11 cellular contexts compared by ENCODE assay signal in the genomic region with DNA sequence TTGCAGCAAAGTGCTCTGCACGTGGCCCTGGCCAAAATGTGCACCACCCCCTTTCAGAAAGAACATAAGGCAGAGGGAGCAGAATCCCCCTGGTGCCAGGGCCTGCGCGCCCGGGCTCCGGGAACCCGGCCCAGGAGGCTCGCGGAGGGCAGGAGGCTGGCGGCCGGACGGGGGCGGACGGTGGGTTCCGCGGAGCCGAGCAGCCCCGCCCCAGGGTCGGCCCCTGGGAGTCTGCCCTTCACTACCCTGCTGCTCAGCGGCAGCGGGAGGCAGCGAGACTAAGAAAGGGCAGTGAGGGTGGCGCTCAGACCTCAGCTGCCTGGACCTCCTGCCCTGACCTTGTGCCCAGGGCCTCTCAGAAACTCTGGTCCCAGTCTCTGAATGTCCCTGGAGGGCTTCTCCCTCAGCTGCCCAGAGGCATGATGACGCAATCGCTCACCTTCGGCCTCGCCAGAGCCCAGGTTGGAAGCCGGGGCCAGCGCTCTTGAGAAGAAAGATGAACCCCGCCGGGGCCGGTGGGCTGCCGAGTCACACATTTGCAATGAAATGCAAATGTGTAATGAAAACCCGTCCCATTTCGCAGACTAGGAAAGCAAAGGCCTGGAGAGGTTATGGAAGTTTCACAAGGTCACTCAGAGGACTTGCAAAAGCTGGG. TPM values are rescaled to one million over a fixed set of nuclear protein-coding genes. Genes with fewer than 3 reads are reported as not detected.
A peak's percentile ranks its signal among the peaks of the same experiment; 100 is the strongest.
DNase-seq lines count a peak whose midpoint lies in the region; ATAC-seq and TF ChIP-seq lines count a peak whose summit lies in the region.
"Had no signal": no experiment of that assay in that cellular context is flagged by ENCODE, and none has a peak within 500 bp of the region (broad histone marks: within the 10 kb centered on the region; RNA-seq: fewer than 3 reads in every experiment).

No MANE protein-coding gene starts in this region.

- intact Hi-C loops in CD4-positive, alpha-beta T cell (cut with DNase I, micrococcal nuclease): no loop called here
- intact Hi-C loops in ovary (cut with DNase I): no loop called here
- intact Hi-C loops in OCI-LY7 (cut with micrococcal nuclease; ENCODE audit: unreplicated experiment): no loop called here

- H2AFZ ChIP-seq in OCI-LY7 (ENCODE audit: low read length): no peak overlapping the region

- no peaks in the 10 kb centered on the region for H4K20me1 ChIP-seq in OCI-LY7 (ENCODE audit: insufficient read depth, low read length)

- no peaks in the 10 kb centered on the region for H3K9me2 ChIP-seq in OCI-LY7 (ENCODE audit: insufficient read depth, low read length)

- peak overlapping the region; percentile 26 for H3K4me3 Mint-ChIP-seq in CD4-positive, alpha-beta T cell

- no TSS peak for BruUV-seq in OCI-LY7 (replicated peaks; lab: Mats Ljungman, UMichigan)

- no peak for DNase-seq in CD4-positive, alpha-beta T cell
- no peak for DNase-seq in RWPE1 (ENCODE audit: low spot score)
- DNase-seq in fibroblast of the aortic adventitia (ENCODE audit: low read depth): no peak
- DNase-seq in ovary: no peak
- DNase-seq in GM13977 (ENCODE audit: low spot score): no peak
- DNase-seq in OCI-LY7 (ENCODE audit: low spot score): no peak
- no peak for DNase-seq in NCI-H1092 (lab: John Stamatoyannopoulos, UW)
- DNase-seq: KBM-7, mucosa of descending colon, T-helper 1 cell had no signal

- 78 to 89% (median 83%) methylated on average over 33 to 34 of the region's 34 CpGs for WGBS in ovary, 3 donors

- H3K4me2 ChIP-seq in OCI-LY7 (ENCODE audit: low read length): no peak overlapping the region

- H3K27ac ChIP-seq in CD4-positive, alpha-beta T cell (ENCODE audit: low read depth, low read length): no peak overlapping the region
- H3K27ac ChIP-seq in RWPE1 (peak overlapping the region; percentile 82), ovary (no peak overlapping the region), OCI-LY7 (ENCODE audit: low read depth, low read length, poor library complexity, severe bottlenecking) (no peak overlapping the region)

- ATAC-seq in CD4-positive, alpha-beta T cell (ENCODE audit: poor library complexity): no peak
- ATAC-seq in HG03442 (IDR thresholded peaks at IDR 0.05; ENCODE audit: unreplicated experiment): no peak

- in situ Hi-C loops in GM13977 (cut with MboI; ENCODE audit: low pct_unique_long_range_greater_than_20kb, low sequenced_read_pairs, unreplicated experiment): no loop called here

- H3K9me3 Mint-ChIP-seq in CD4-positive, alpha-beta T cell: no peaks in the 10 kb centered on the region

- POLR2A ChIA-PET in CD4-positive, alpha-beta T cell (lab: Charles Lee): no interaction called here
- POLR2A ChIA-PET in RWPE1 (lab: Yijun Ruan, JAX; ENCODE audit: low non-redundant PET): no interaction called here
- POLR2A ChIA-PET in OCI-LY7 (lab: Charles Lee): no interaction called here

- no peak for TF ChIP-seq EP300 in ovary (IDR thresholded peaks at IDR 0.05)

- H3K27ac Mint-ChIP-seq in CD4-positive, alpha-beta T cell: no peak overlapping the region

- H3K4me3 ChIP-seq in fibroblast of the aortic adventitia (ENCODE audit: low read depth, low read length) (peak overlapping the region; percentile 87), ovary (peak overlapping the region; percentile 65), OCI-LY7 (ENCODE audit: low read depth, low read length, poor library complexity, severe bottlenecking) (no peak overlapping the region)
- H3K4me3 ChIP-seq: mucosa of descending colon had no signal

- CTCF ChIA-PET in CD4-positive, alpha-beta T cell (lab: Charles Lee): no interaction called here
- CTCF ChIA-PET in RWPE1 (lab: Yijun Ruan, JAX): no interaction called here
- CTCF ChIA-PET in OCI-LY7 (lab: Charles Lee; ENCODE audit: unreplicated experiment): no interaction called here

- H3K36me3 Mint-ChIP-seq in CD4-positive, alpha-beta T cell (ENCODE audit: low read depth): no peaks in the 10 kb centered on the region

- H3K4me1 ChIP-seq in ovary (ENCODE audit: insufficient read depth): peaks cover 9% of the 10 kb centered on the region
- H3K4me1 ChIP-seq in OCI-LY7 (ENCODE audit: insufficient read depth, low read length, poor library complexity, severe bottlenecking): no peaks in the 10 kb centered on the region

- peaks cover 25% of the 10 kb centered on the region for H3K4me1 Mint-ChIP-seq in CD4-positive, alpha-beta T cell (ENCODE audit: low read depth)

- TF ChIP-seq POLR2A in ovary (IDR thresholded peaks at IDR 0.05): no peak

- H3K9me3 ChIP-seq in CD4-positive, alpha-beta T cell (ENCODE audit: control insufficient read depth, low read length): no peaks in the 10 kb centered on the region
- no peaks in the 10 kb centered on the region for H3K9me3 ChIP-seq in ovary
- H3K9me3 ChIP-seq in OCI-LY7 (ENCODE audit: low read length): no peaks in the 10 kb centered on the region
- H3K9me3 ChIP-seq: mucosa of descending colon had no signal

- peaks cover 82% of the 10 kb centered on the region for H3K27me3 Mint-ChIP-seq in CD4-positive, alpha-beta T cell

- no peaks in the 10 kb centered on the region for H3K79me2 ChIP-seq in OCI-LY7 (ENCODE audit: insufficient read depth, low read depth, low read length)

- no peak for TF ChIP-seq CTCF in CD4-positive, alpha-beta T cell (IDR thresholded peaks at IDR 0.05)
- no peak for TF ChIP-seq CTCF in RWPE1 (conservative IDR thresholded peaks at IDR 0.05; ENCODE audit: low read depth)
- no peak for TF ChIP-seq CTCF in fibroblast of the aortic adventitia (IDR thresholded peaks at IDR 0.05; ENCODE audit: insufficient read depth, low read length)
- no peak for TF ChIP-seq CTCF in ovary (IDR thresholded peaks at IDR 0.05)
- TF ChIP-seq CTCF in GM13977 (IDR thresholded peaks at IDR 0.05; ENCODE audit: extremely low read depth, insufficient read depth, missing control alignments): no peak
- TF ChIP-seq CTCF in OCI-LY7 (conservative IDR thresholded peaks at IDR 0.05; ENCODE audit: low read length): no peak

- H3K27me3 ChIP-seq in CD4-positive, alpha-beta T cell (ENCODE audit: control insufficient read depth, insufficient read depth, low read length): peaks cover 72% of the 10 kb centered on the region
- H3K27me3 ChIP-seq in ovary: no peaks in the 10 kb centered on the region

- H3K36me3 ChIP-seq in ovary: no peaks in the 10 kb centered on the region
- H3K36me3 ChIP-seq in OCI-LY7 (ENCODE audit: insufficient read depth, low read length): no peaks in the 10 kb centered on the region

RNA-seq across cellular contexts. Expression of a gene that starts 1.1 kb away (rescaled TPM):
- under 1 TPM; 0.06 to 0.19 TPM for total RNA-seq in CD4-positive, alpha-beta T cell
- total RNA-seq in fibroblast of the aortic adventitia (ENCODE audit: low replicate concordance) (187 and 235 TPM in 2 replicates), ovary (10 to 100 TPM; 21.9 to 70.5 (median 25.3) TPM), OCI-LY7 (2022) (not detected in 2 replicates)
- 10 to 100 TPM; 11.9 to 33.7 TPM for polyA plus RNA-seq in ovary
- total RNA-seq in OCI-LY7 (2014; rRNA removed; shearing (Covaris generic)): not detected in 2 replicates

Comparison
In these comparisons a context has a peak if more than half of its experiments do, and no peak if none do; other contexts are left out.
1. RNA of a gene that starts 1.1 kb away (total RNA-seq): 187 to 235 TPM in fibroblast of the aortic adventitia and 21.9 to 70.5 TPM in ovary; 0.06 to 0.19 TPM in CD4-positive, alpha-beta T cell and not detected in OCI-LY7; every median in the first group is over 10 times any median in the second.